In genomic region chr15:52653451-52653964, GRCh38 we compare ENCODE assay signal across 9 cellular contexts. TPM values are rescaled to one million over a fixed set of nuclear protein-coding genes. Genes with fewer than 3 reads are reported as not detected.
DNase-seq lines count a peak whose midpoint lies in the region; ATAC-seq and TF ChIP-seq lines count a peak whose summit lies in the region.
"Had no signal": no experiment of that assay in that cellular context is flagged by ENCODE, and none has a peak within 500 bp of the region (broad histone marks: within the 10 kb centered on the region; RNA-seq: fewer than 3 reads in every experiment).

No MANE protein-coding gene starts in this region.

- H3K9me3 Mint-ChIP-seq in progenitor cell of endocrine pancreas (ENCODE audit: low read depth): no peaks in the 10 kb centered on the region
- H3K9me3 Mint-ChIP-seq in activated naive CD8-positive, alpha-beta T cell treated with anti-CD3 and anti-CD28 coated beads for 36 hours: no peaks in the 10 kb centered on the region
- H3K9me3 Mint-ChIP-seq in Caco-2 (ENCODE audit: unreplicated experiment): no peaks in the 10 kb centered on the region
- H3K9me3 Mint-ChIP-seq: dendritic cell treated with granulocyte-macrophage colony-stimulating factor and Interleukin-4, amounts not matched to agents 40 ng/mL and 50 ng/mL, for 4 days had no signal

- no peaks in the 10 kb centered on the region for H3K27me3 ChIP-seq in PC-3 (ENCODE audit: low read length)
- H3K27me3 ChIP-seq in esophagus (ENCODE audit: control insufficient read depth in 1 of 2, insufficient read depth in 2 of 2, low read length in 2 of 2): no peaks in the 10 kb centered on the region
- no peaks in the 10 kb centered on the region for H3K27me3 ChIP-seq in Caco-2 (replicated peaks; ENCODE audit: control insufficient read depth, insufficient read depth, low read length)

- CTCF ChIA-PET in PC-3 (lab: Charles Lee): interaction anchor here (0.6 kb wide), 1 partner anchor 469 kb away, joined by 3 read pairs; no protein-coding TSS in a partner anchor
- CTCF ChIA-PET in Caco-2 (lab: Charles Lee): no interaction called here

- 37 to 55% methylated on average over 4 of the region's 4 CpGs for WGBS in esophagus, 2 donors

- POLR2A ChIA-PET in PC-3 (lab: Charles Lee; ENCODE audit: unreplicated experiment) (no interaction called here), Caco-2 (lab: Charles Lee) (no interaction called here)

- H3K27ac ChIP-seq in PC-3 (ENCODE audit: low read length) (peak overlapping the region; percentile 95), esophagus (ENCODE audit: low read depth in 2 of 2, low read length in 1 of 2) (peak overlapping the region; percentile 34 to 67)

- peaks cover 9% of the 10 kb centered on the region for H3F3A ChIP-seq in PC-3 (ENCODE audit: low read length, unreplicated experiment)

- H3K9ac ChIP-seq in PC-3 (ENCODE audit: low read length): peak overlapping the region; percentile 67

- no TSS peak for BruUV-seq in PC-3 (replicated peaks; lab: Mats Ljungman, UMichigan)
- BruUV-seq in Caco-2 (replicated peaks; lab: Mats Ljungman, UMichigan): no TSS peak

- no peaks in the 10 kb centered on the region for H3K79me2 ChIP-seq in PC-3 (ENCODE audit: low read length)

- H3K27ac Mint-ChIP-seq in progenitor cell of endocrine pancreas (peak overlapping the region; percentile 79), Caco-2 (ENCODE audit: unreplicated experiment) (no peak overlapping the region)
- no peak overlapping the region for H3K27ac Mint-ChIP-seq in activated naive CD8-positive, alpha-beta T cell treated with anti-CD3 and anti-CD28 coated beads for 36 hours
- H3K27ac Mint-ChIP-seq: dendritic cell treated with granulocyte-macrophage colony-stimulating factor and Interleukin-4, amounts not matched to agents 40 ng/mL and 50 ng/mL, for 4 days had no signal

- H3K9me2 ChIP-seq in PC-3 (replicated peaks; ENCODE audit: low read length): no peaks in the 10 kb centered on the region

- H3K36me3 ChIP-seq in PC-3 (ENCODE audit: low read depth, low read length) (no peaks in the 10 kb centered on the region), esophagus (ENCODE audit: control insufficient read depth in 2 of 2, insufficient read depth in 2 of 2, low read length in 1 of 2) (no peaks in the 10 kb centered on the region), Caco-2 (ENCODE audit: control insufficient read depth, insufficient read depth, low read length) (no peaks in the 10 kb centered on the region)

- H2AFZ ChIP-seq in PC-3 (ENCODE audit: low read length): peak overlapping the region; percentile 4; the same call in 1 of the 2 replicates

- H3K4me1 ChIP-seq in PC-3 (ENCODE audit: insufficient read depth, low read length) (peaks cover 70% of the 10 kb centered on the region), esophagus (ENCODE audit: control insufficient read depth in 2 of 2, insufficient read depth in 2 of 2, low read length in 1 of 2) (no peaks in the 10 kb centered on the region), Caco-2 (no peaks in the 10 kb centered on the region)

- TF ChIP-seq CTCF in PC-3 (conservative IDR thresholded peaks at IDR 0.05; ENCODE audit: low read depth, low read length): no peak
- TF ChIP-seq CTCF in progenitor cell of endocrine pancreas (IDR thresholded peaks at IDR 0.05; ENCODE audit: unreplicated experiment): no peak
- TF ChIP-seq CTCF in Caco-2 (IDR thresholded peaks at IDR 0.05; ENCODE audit: insufficient read depth in 1 of 2, low read depth in 1 of 2, low read length in 1 of 2, severe bottlenecking in 1 of 2, unreplicated experiment in 1 of 2): no peak

- peak overlapping the region; percentile 86 for H3K4me2 ChIP-seq in PC-3 (ENCODE audit: low read length)

- peaks cover 8% of the 10 kb centered on the region for H3K4me1 Mint-ChIP-seq in progenitor cell of endocrine pancreas (ENCODE audit: low read depth)
- peaks cover 17% of the 10 kb centered on the region for H3K4me1 Mint-ChIP-seq in activated naive CD8-positive, alpha-beta T cell treated with anti-CD3 and anti-CD28 coated beads for 36 hours
- no peaks in the 10 kb centered on the region for H3K4me1 Mint-ChIP-seq in Caco-2 (ENCODE audit: low read depth, unreplicated experiment)

- H3K9me3 ChIP-seq in PC-3 (ENCODE audit: low read length) (no peaks in the 10 kb centered on the region), esophagus (ENCODE audit: control insufficient read depth in 2 of 2, insufficient read depth in 1 of 2, low read depth in 1 of 2, low read length in 1 of 2) (no peaks in the 10 kb centered on the region), Caco-2 (no peaks in the 10 kb centered on the region)

- intact Hi-C loops in PC-3 (cut with micrococcal nuclease): loop anchor here (1.0 to 10.0 kb wide), 4 partner anchors 25 to 322 kb away; partner anchors contain the start of genes ARPP19 and ATOSA
- intact Hi-C loops in Caco-2 (cut with micrococcal nuclease; ENCODE audit: unreplicated experiment): loop anchor here (5.0 kb wide), 1 partner anchor 84 kb away; no protein-coding TSS in a partner anchor

- peaks cover 7% of the 10 kb centered on the region for H3K36me3 Mint-ChIP-seq in progenitor cell of endocrine pancreas (ENCODE audit: insufficient read depth)
- peaks cover 3% of the 10 kb centered on the region for H3K36me3 Mint-ChIP-seq in activated naive CD8-positive, alpha-beta T cell treated with anti-CD3 and anti-CD28 coated beads for 36 hours
- no peaks in the 10 kb centered on the region for H3K36me3 Mint-ChIP-seq in Caco-2 (ENCODE audit: insufficient read depth, unreplicated experiment)

- H3K4me3 ChIP-seq in PC-3 (ENCODE audit: low read length) (peak overlapping the region; percentile 62; the same call in 1 of the 2 replicates), esophagus (ENCODE audit: low read depth in 1 of 2, low read length in 2 of 2) (no peak overlapping the region), Caco-2 (ENCODE audit: low read depth, low read length) (no peak overlapping the region)

- peak; percentile 44 for ATAC-seq in PC-3
- no peak for ATAC-seq in GM21717 (IDR thresholded peaks at IDR 0.05; ENCODE audit: unreplicated experiment)
- no peak for ATAC-seq in HG03520 (IDR thresholded peaks at IDR 0.05; ENCODE audit: unreplicated experiment)

- DNase-seq in D341Med (ENCODE audit: low spot score) (peak; percentile 33), PC-3 (peak; percentile 83), progenitor cell of endocrine pancreas (ENCODE audit: low spot score, unreplicated experiment) (no peak), Caco-2 (no peak)
- no peak for DNase-seq in activated naive CD8-positive, alpha-beta T cell treated with anti-CD3 and anti-CD28 coated beads for 36 hours

- no peak overlapping the region for H3K4me3 Mint-ChIP-seq in progenitor cell of endocrine pancreas (ENCODE audit: low read depth)
- no peak overlapping the region for H3K4me3 Mint-ChIP-seq in activated naive CD8-positive, alpha-beta T cell treated with anti-CD3 and anti-CD28 coated beads for 36 hours
- H3K4me3 Mint-ChIP-seq in Caco-2 (ENCODE audit: unreplicated experiment): no peak overlapping the region
- H3K4me3 Mint-ChIP-seq: dendritic cell treated with granulocyte-macrophage colony-stimulating factor and Interleukin-4, amounts not matched to agents 40 ng/mL and 50 ng/mL, for 4 days had no signal

- no peaks in the 10 kb centered on the region for H3K27me3 Mint-ChIP-seq in progenitor cell of endocrine pancreas
- no peaks in the 10 kb centered on the region for H3K27me3 Mint-ChIP-seq in activated naive CD8-positive, alpha-beta T cell treated with anti-CD3 and anti-CD28 coated beads for 36 hours
- no peaks in the 10 kb centered on the region for H3K27me3 Mint-ChIP-seq in Caco-2 (ENCODE audit: insufficient read depth, unreplicated experiment)
- H3K27me3 Mint-ChIP-seq: dendritic cell treated with granulocyte-macrophage colony-stimulating factor and Interleukin-4, amounts not matched to agents 40 ng/mL and 50 ng/mL, for 4 days had no signal

- H4K20me1 ChIP-seq in PC-3 (ENCODE audit: low read length): no peaks in the 10 kb centered on the region

RNA-seq across cellular contexts. Expression of gene ATOSA, which starts 25.7 kb away (rescaled TPM):
- 6.5 and 8.7 TPM in 2 replicates for total RNA-seq in PC-3 (2014; rRNA removed)
- 100 to 1,000 TPM in 1 of 2 donors, 10 to 100 TPM in 1; 28.1 to 104 TPM for polyA plus RNA-seq in esophagus
- 56.9 and 61.8 TPM in 2 replicates for total RNA-seq in progenitor cell of endocrine pancreas
- 1 to 10 TPM; 9.7 to 9.8 TPM for total RNA-seq in activated naive CD8-positive, alpha-beta T cell treated with anti-CD3 and anti-CD28 coated beads for 36 hours
- 17.6 and 18.4 TPM in 2 replicates for total RNA-seq in Caco-2 (2022)

Comparison
In these comparisons a context has a peak if more than half of its experiments do, and no peak if none do; other contexts are left out.
1. DNase-seq: peak in D341Med (single experiment) and PC-3 (single experiment); none in progenitor cell of endocrine pancreas (single experiment), activated naive CD8-positive, alpha-beta T cell treated with anti-CD3 and anti-CD28 coated beads for 36 hours (single experiment) and Caco-2 (0 of 2).